21 cellular contexts compared by ENCODE assay signal in the genomic region with DNA sequence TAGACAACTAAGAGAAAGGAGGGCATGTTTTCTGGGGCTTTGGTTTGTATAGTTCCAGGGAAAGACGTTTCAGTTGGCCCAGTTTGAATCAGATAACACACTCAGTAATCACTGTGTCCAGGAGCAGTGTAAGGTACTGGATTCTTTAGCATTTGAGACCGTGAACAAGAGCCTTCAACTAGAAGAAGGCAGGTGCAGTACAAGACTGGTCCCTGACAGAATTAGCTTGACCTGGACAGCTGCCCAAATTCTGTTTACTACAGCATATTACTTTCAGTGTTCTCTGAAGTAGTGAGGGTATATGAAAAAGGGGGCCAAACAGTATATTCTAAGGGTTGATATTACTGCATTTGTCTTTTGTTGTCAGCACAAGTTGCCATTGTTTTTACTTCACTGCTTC.
"Had no signal": no experiment of that assay in that cellular context is flagged by ENCODE, and none has a peak within 500 bp of the region (broad histone marks: within the 10 kb centered on the region; RNA-seq: fewer than 3 reads in every experiment).

No MANE protein-coding gene starts in this region.

- H3K9me3 ChIP-seq: ascending aorta, right atrium auricular region, vagina had no signal

- H3K4me3 ChIP-seq: ascending aorta, coronary artery, lung, right atrium auricular region, smooth muscle cell, vagina had no signal

- H3K27me3 ChIP-seq: ascending aorta, foreskin keratinocyte, right atrium auricular region, vagina had no signal

- H3K4me1 ChIP-seq: ascending aorta, foreskin keratinocyte, vagina had no signal

- DNase-seq: activated CD4-positive, CD25-positive, alpha-beta regulatory T cell treated with anti-CD3 and anti-CD28 coated beads, Interleukin-2, amount 50 U/mL, for 72 hours; activated CD8-positive, alpha-beta memory T cell treated with anti-CD3 and anti-CD28 coated beads for 24 hours; activated CD8-positive, alpha-beta memory T cell treated with anti-CD3 and anti-CD28 coated beads, Interleukin-2, amount 50 U/mL, for 48 hours; activated gamma-delta T cell; activated T-cell treated with anti-CD3 and anti-CD28 coated beads, Interleukin-2, amount 50 U/mL, for 72 hours; foreskin keratinocyte; glutamatergic neuron; hippocampal formation; left colon; nephron progenitor cell; occipital lobe; stimulated activated CD4-positive, alpha-beta T cell treated with anti-CD3 and anti-CD28 coated beads, Interleukin-4, amount 100 ng/mL, for 1 hour; stimulated activated naive CD8-positive, alpha-beta T cell treated with anti-CD3 and anti-CD28 coated beads, Interleukin-15, amount 100 ng/mL, for 72 hours; trophoblast cell had no signal

- H3K36me3 ChIP-seq: ascending aorta, right atrium auricular region, vagina had no signal

- ATAC-seq: activated T-cell treated with anti-CD3 and anti-CD28 coated beads, Interleukin-2, amount 50 U/mL, for 72 hours; foreskin keratinocyte; stimulated activated naive CD8-positive, alpha-beta T cell treated with anti-CD3 and anti-CD28 coated beads, Interleukin-15, amount 100 ng/mL, for 72 hours had no signal

- H3K27ac ChIP-seq: ascending aorta, coronary artery, foreskin keratinocyte, right atrium auricular region, vagina, VCaP had no signal
